Comparison of ENCODE assay signal across 16 cellular contexts in genomic region chr9:138097501-138097991, GRCh38.
DNase-seq lines count a peak whose midpoint lies in the region; ATAC-seq and TF ChIP-seq lines count a peak whose summit lies in the region.
"Had no signal": no experiment of that assay in that cellular context is flagged by ENCODE, and none has a peak within 500 bp of the region (broad histone marks: within the 10 kb centered on the region; RNA-seq: fewer than 3 reads in every experiment).

No MANE protein-coding gene starts in this region.

- TF ChIP-seq CTCF in BE2C (IDR thresholded peaks at IDR 0.05; ENCODE audit: low read depth, low read length): no peak
- TF ChIP-seq CTCF in coronary artery (IDR thresholded peaks at IDR 0.05): no peak
- no peak for TF ChIP-seq CTCF in osteocyte (IDR thresholded peaks at IDR 0.05)

- POLR2A ChIA-PET in activated CD4-positive, alpha-beta T cell treated with anti-CD3 and anti-CD28 coated beads for 36 hours (lab: Charles Lee): no interaction called here

- H3K27me3 Mint-ChIP-seq in osteocyte (ENCODE audit: unreplicated experiment): no peaks in the 10 kb centered on the region
- no peaks in the 10 kb centered on the region for H3K27me3 Mint-ChIP-seq in activated CD4-positive, alpha-beta T cell treated with anti-CD3 and anti-CD28 coated beads for 36 hours
- H3K27me3 Mint-ChIP-seq: CD4-positive, alpha-beta memory T cell had no signal

- DNase-seq in BE2C (peak; percentile 1), H7 (peak; percentile 18), coronary artery (ENCODE audit: low spot score) (peak; percentile 58), osteocyte (ENCODE audit: extremely low spot score, unreplicated experiment) (peak; percentile 80), globus pallidus (ENCODE audit: low spot score) (no peak)
- no peak for DNase-seq in activated CD4-positive, alpha-beta T cell treated with anti-CD3 and anti-CD28 coated beads for 36 hours
- DNase-seq: activated CD4-positive, alpha-beta T cell treated with anti-CD3 and anti-CD28 coated beads for 4 hours; activated naive CD4-positive, alpha-beta T cell treated with anti-CD3 and anti-CD28 coated beads, Interleukin-2, amount 50 U/mL, for 16 hours; activated T-cell treated with anti-CD3 and anti-CD28 coated beads for 4 hours; CD4-positive, alpha-beta memory T cell; cerebellar nuclear complex; DMS53; KG1; NCI-H1694; NCI-H69 had no signal

- CTCF ChIA-PET in activated CD4-positive, alpha-beta T cell treated with anti-CD3 and anti-CD28 coated beads for 36 hours (lab: Charles Lee): no interaction called here

- H3K27ac Mint-ChIP-seq in osteocyte (ENCODE audit: unreplicated experiment): no peak overlapping the region
- H3K27ac Mint-ChIP-seq in activated CD4-positive, alpha-beta T cell treated with anti-CD3 and anti-CD28 coated beads for 36 hours: no peak overlapping the region

- H3K4me3 ChIP-seq in BE2C (ENCODE audit: low read depth, low read length) (no peak overlapping the region), H7 (ENCODE audit: insufficient read depth, low read depth, low read length) (no peak overlapping the region), coronary artery (no peak overlapping the region)

- H3K4me3 Mint-ChIP-seq in osteocyte (ENCODE audit: unreplicated experiment): no peak overlapping the region
- H3K4me3 Mint-ChIP-seq in activated CD4-positive, alpha-beta T cell treated with anti-CD3 and anti-CD28 coated beads for 36 hours: no peak overlapping the region
- H3K4me3 Mint-ChIP-seq: CD4-positive, alpha-beta memory T cell had no signal

- no peaks in the 10 kb centered on the region for H3K9me3 ChIP-seq in BE2C

- no peaks in the 10 kb centered on the region for H3K36me3 Mint-ChIP-seq in osteocyte (ENCODE audit: unreplicated experiment)
- no peaks in the 10 kb centered on the region for H3K36me3 Mint-ChIP-seq in activated CD4-positive, alpha-beta T cell treated with anti-CD3 and anti-CD28 coated beads for 36 hours (ENCODE audit: low read depth)
- H3K36me3 Mint-ChIP-seq: CD4-positive, alpha-beta memory T cell had no signal

- intact Hi-C loops in activated CD4-positive, alpha-beta T cell treated with anti-CD3 and anti-CD28 coated beads for 36 hours (cut with DNase I, micrococcal nuclease): no loop called here

- ATAC-seq in activated CD4-positive, alpha-beta T cell treated with anti-CD3 and anti-CD28 coated beads for 36 hours: no peak
- ATAC-seq in GM21515 (IDR thresholded peaks at IDR 0.05; ENCODE audit: unreplicated experiment): no peak

- no peaks in the 10 kb centered on the region for H3K27me3 ChIP-seq in BE2C
- H3K27me3 ChIP-seq in H7 (ENCODE audit: control insufficient read depth, insufficient read depth, low read length): no peaks in the 10 kb centered on the region

- peaks cover 26% of the 10 kb centered on the region for H3K9me3 Mint-ChIP-seq in osteocyte (ENCODE audit: unreplicated experiment)
- H3K9me3 Mint-ChIP-seq in activated CD4-positive, alpha-beta T cell treated with anti-CD3 and anti-CD28 coated beads for 36 hours (ENCODE audit: low read depth): no peaks in the 10 kb centered on the region
- H3K9me3 Mint-ChIP-seq: CD4-positive, alpha-beta memory T cell had no signal

- H3K36me3 ChIP-seq in BE2C (no peaks in the 10 kb centered on the region), H7 (replicated peaks; ENCODE audit: control insufficient read depth, insufficient read depth, low read length) (no peaks in the 10 kb centered on the region)

- H3K4me1 ChIP-seq in BE2C: no peaks in the 10 kb centered on the region

- H3K27ac ChIP-seq in coronary artery: no peak overlapping the region

- no peaks in the 10 kb centered on the region for H3K4me1 Mint-ChIP-seq in osteocyte (ENCODE audit: unreplicated experiment)
- H3K4me1 Mint-ChIP-seq in activated CD4-positive, alpha-beta T cell treated with anti-CD3 and anti-CD28 coated beads for 36 hours: no peaks in the 10 kb centered on the region
- H3K4me1 Mint-ChIP-seq: CD4-positive, alpha-beta memory T cell had no signal

Comparison
In these comparisons a context has a peak if more than half of its experiments do, and no peak if none do; other contexts are left out.
1. DNase-seq: peak in BE2C (single experiment), H7 (single experiment), coronary artery (single experiment) and osteocyte (single experiment); none in globus pallidus (single experiment) and activated CD4-positive, alpha-beta T cell treated with anti-CD3 and anti-CD28 coated beads for 36 hours (single experiment).